14 cellular contexts compared by ENCODE assay signal in the genomic region with DNA sequence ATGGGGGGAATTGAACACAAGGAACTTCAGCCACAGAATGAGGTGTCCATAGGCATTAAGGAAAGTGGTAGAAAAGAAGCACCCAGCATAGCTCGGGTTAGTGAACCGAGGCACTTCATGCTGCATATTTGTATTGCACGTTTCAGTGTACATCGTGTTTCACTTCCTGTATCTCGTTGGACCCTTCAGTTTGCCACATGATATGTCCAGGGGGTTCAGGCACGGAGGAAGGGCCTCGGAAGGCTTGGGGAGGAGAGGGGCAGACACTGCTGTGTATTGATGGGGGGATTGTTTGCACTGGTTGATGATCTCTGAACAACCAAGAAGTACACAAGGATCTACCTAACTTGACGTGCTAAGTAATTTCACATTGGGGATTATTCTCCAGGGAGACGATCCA. TPM values are rescaled to one million over a fixed set of nuclear protein-coding genes. Genes with fewer than 3 reads are reported as not detected.
DNase-seq lines count a peak whose midpoint lies in the region; ATAC-seq and TF ChIP-seq lines count a peak whose summit lies in the region.
"Not testable (repeated sequence)": the region's sequence is repeated elsewhere in the genome, so short reads cannot be mapped to it uniquely, and the experiment has no call there.
"Had no signal": no experiment of that assay in that cellular context is flagged by ENCODE, and none has a peak within 500 bp of the region (broad histone marks: within the 10 kb centered on the region; RNA-seq: fewer than 3 reads in every experiment).

No MANE protein-coding gene starts in this region.

- not testable (repeated sequence) for H3K36me3 Mint-ChIP-seq in CD8-positive, alpha-beta T cell; dendritic cell treated with granulocyte-macrophage colony-stimulating factor and Interleukin-4, amounts not matched to agents 40 ng/mL and 50 ng/mL, for 4 days (ENCODE audit: low read depth); stimulated activated naive B cell treated with anti-CD40 and anti-IgM and Interleukin-4, amounts not matched to agents 10 μg/mL and 1 μg/mL and 100 μg/mL, for 72 hours

- H3K27me3 ChIP-seq in CD8-positive, alpha-beta T cell (ENCODE audit: insufficient read depth, low read length); OCI-LY3 (ENCODE audit: low read depth, low read length): not testable (repeated sequence)

- DNase-seq in CD8-positive, alpha-beta T cell: not testable (repeated sequence)
- DNase-seq in stimulated activated naive B cell treated with anti-CD40 and anti-IgM and Interleukin-4, amounts not matched to agents 10 μg/mL and 1 μg/mL and 100 μg/mL, for 72 hours: peak; percentile 70

- not testable (repeated sequence) for H3K27me3 Mint-ChIP-seq in CD8-positive, alpha-beta T cell (ENCODE audit: low read depth); dendritic cell treated with granulocyte-macrophage colony-stimulating factor and Interleukin-4, amounts not matched to agents 40 ng/mL and 50 ng/mL, for 4 days; stimulated activated naive B cell treated with anti-CD40 and anti-IgM and Interleukin-4, amounts not matched to agents 10 μg/mL and 1 μg/mL and 100 μg/mL, for 72 hours

- H3K27ac ChIP-seq in CD8-positive, alpha-beta T cell (ENCODE audit: low read depth, low read length): not testable (repeated sequence)
- peak overlapping the region; percentile 81 for H3K27ac ChIP-seq in OCI-LY3 (ENCODE audit: low read length)

- CTCF ChIA-PET in CD8-positive, alpha-beta T cell (lab: Charles Lee): interaction anchor here (0.8 to 15.4 kb wide), 5 partner anchors 10 to 211 kb away, joined by 3 to 262 read pairs (median 5); no protein-coding TSS in a partner anchor

- not testable (repeated sequence) for H3K36me3 ChIP-seq in CD8-positive, alpha-beta T cell (ENCODE audit: insufficient read depth, low read length); OCI-LY3 (replicated peaks; ENCODE audit: low read depth, low read length)

- H3K4me3 Mint-ChIP-seq in CD8-positive, alpha-beta T cell: not testable (repeated sequence)
- H3K4me3 Mint-ChIP-seq in dendritic cell treated with granulocyte-macrophage colony-stimulating factor and Interleukin-4, amounts not matched to agents 40 ng/mL and 50 ng/mL, for 4 days: peak overlapping the region; percentile 44
- H3K4me3 Mint-ChIP-seq in stimulated activated naive B cell treated with anti-CD40 and anti-IgM and Interleukin-4, amounts not matched to agents 10 μg/mL and 1 μg/mL and 100 μg/mL, for 72 hours: peak overlapping the region; percentile 69 to 80

- peak overlapping the region; percentile 41; the same call in 1 of the 2 replicates for H3K9ac ChIP-seq in OCI-LY3 (ENCODE audit: low read length)

- POLR2A ChIA-PET in CD8-positive, alpha-beta T cell (lab: Charles Lee): not testable (repeated sequence)

- not testable (repeated sequence) for H2AFZ ChIP-seq in OCI-LY3 (ENCODE audit: low read depth, low read length)

- not testable (repeated sequence) for H3K4me1 ChIP-seq in CD8-positive, alpha-beta T cell (ENCODE audit: insufficient read depth, low read length)
- H3K4me1 ChIP-seq in OCI-LY3 (ENCODE audit: low read length): peaks cover 78% of the 10 kb centered on the region

- not testable (repeated sequence) for H3K9me3 ChIP-seq in CD8-positive, alpha-beta T cell (ENCODE audit: low read length); OCI-LY3 (ENCODE audit: insufficient read depth, low read length)

- peak overlapping the region; percentile 4 for H3K27ac Mint-ChIP-seq in CD8-positive, alpha-beta T cell
- not testable (repeated sequence) for H3K27ac Mint-ChIP-seq in dendritic cell treated with granulocyte-macrophage colony-stimulating factor and Interleukin-4, amounts not matched to agents 40 ng/mL and 50 ng/mL, for 4 days
- peak overlapping the region; percentile 88 for H3K27ac Mint-ChIP-seq in stimulated activated naive B cell treated with anti-CD40 and anti-IgM and Interleukin-4, amounts not matched to agents 10 μg/mL and 1 μg/mL and 100 μg/mL, for 72 hours

- not testable (repeated sequence) for H3K9me3 Mint-ChIP-seq in CD8-positive, alpha-beta T cell; dendritic cell treated with granulocyte-macrophage colony-stimulating factor and Interleukin-4, amounts not matched to agents 40 ng/mL and 50 ng/mL, for 4 days; stimulated activated naive B cell treated with anti-CD40 and anti-IgM and Interleukin-4, amounts not matched to agents 10 μg/mL and 1 μg/mL and 100 μg/mL, for 72 hours

- peak overlapping the region; percentile 72 for H3K4me2 ChIP-seq in OCI-LY3 (ENCODE audit: low read length)

- not testable (repeated sequence) for TF ChIP-seq CTCF in CD8-positive, alpha-beta T cell (IDR thresholded peaks at IDR 0.05); OCI-LY3 (IDR thresholded peaks at IDR 0.05; ENCODE audit: low read depth, low read length)

- intact Hi-C loops in CD8-positive, alpha-beta T cell (cut with DNase I, micrococcal nuclease); dendritic cell treated with granulocyte-macrophage colony-stimulating factor and Interleukin-4, amounts not matched to agents 40 ng/mL and 50 ng/mL, for 4 days (cut with micrococcal nuclease): not testable (repeated sequence)

- H3K4me1 Mint-ChIP-seq in CD8-positive, alpha-beta T cell (ENCODE audit: low read depth): not testable (repeated sequence)
- H3K4me1 Mint-ChIP-seq in dendritic cell treated with granulocyte-macrophage colony-stimulating factor and Interleukin-4, amounts not matched to agents 40 ng/mL and 50 ng/mL, for 4 days (ENCODE audit: low read depth): peaks cover 21% of the 10 kb centered on the region
- H3K4me1 Mint-ChIP-seq in stimulated activated naive B cell treated with anti-CD40 and anti-IgM and Interleukin-4, amounts not matched to agents 10 μg/mL and 1 μg/mL and 100 μg/mL, for 72 hours: peaks cover 52 to 81% of the 10 kb centered on the region in 2 donors

- H4K20me1 ChIP-seq in OCI-LY3 (ENCODE audit: insufficient read depth, low read length): not testable (repeated sequence)

- H3K4me3 ChIP-seq in CD8-positive, alpha-beta T cell (ENCODE audit: low read depth, low read length): not testable (repeated sequence)
- peak overlapping the region; percentile 60 for H3K4me3 ChIP-seq in OCI-LY3 (ENCODE audit: low read length)

- ATAC-seq in CD8-positive, alpha-beta T cell: not testable (repeated sequence)
- ATAC-seq in GM18868 (IDR thresholded peaks at IDR 0.05; ENCODE audit: unreplicated experiment) (peak; percentile 65), GM21390 (IDR thresholded peaks at IDR 0.05; ENCODE audit: unreplicated experiment) (peak; percentile 48), GM21786 (IDR thresholded peaks at IDR 0.05; ENCODE audit: unreplicated experiment) (peak; percentile 44), HG03571 (IDR thresholded peaks at IDR 0.05; ENCODE audit: unreplicated experiment) (peak; percentile 68)
- ATAC-seq in stimulated activated naive B cell treated with anti-CD40 and anti-IgM and Interleukin-4, amounts not matched to agents 10 μg/mL and 1 μg/mL and 100 μg/mL, for 72 hours (replicated peaks): peak; percentile 75 to 76

- not testable (repeated sequence) for H3K79me2 ChIP-seq in OCI-LY3 (ENCODE audit: low read length)

RNA-seq across cellular contexts. Expression of a gene that starts 3.8 kb away (rescaled TPM):
- not detected for total RNA-seq in CD8-positive, alpha-beta T cell
- total RNA-seq: A673; CD8-positive, alpha-beta memory T cell; Daoy; H9; MCF 10A; Peyer's patch had no signal

RNA-seq across cellular contexts. Expression of a gene that starts 9.7 kb away (rescaled TPM):
- total RNA-seq in CD8-positive, alpha-beta T cell: 1 to 10 TPM; 2.9 to 3.2 TPM
- total RNA-seq: Daoy, MCF 10A had no signal

RNA-seq across cellular contexts. Expression of a gene that starts 11.3 kb away (rescaled TPM):
- total RNA-seq in CD8-positive, alpha-beta T cell: not detected
- total RNA-seq: A673; CD8-positive, alpha-beta memory T cell; Daoy; H9; MCF 10A; Peyer's patch had no signal

RNA-seq across cellular contexts. Expression of a gene that starts 26.0 kb away (rescaled TPM):
- not detected for total RNA-seq in CD8-positive, alpha-beta T cell
- total RNA-seq: A673; CD8-positive, alpha-beta memory T cell; Daoy; H9; MCF 10A; Peyer's patch had no signal

RNA-seq across cellular contexts. Expression of a gene that starts 40.7 kb away (rescaled TPM):
- total RNA-seq in CD8-positive, alpha-beta T cell: not detected
- total RNA-seq: A673; CD8-positive, alpha-beta memory T cell; Daoy; MCF 10A; Peyer's patch had no signal
